Comparison of ENCODE assay signal across 8 cellular contexts in genomic region chr12:24948816-24949722, GRCh38. TPM values are rescaled to one million over a fixed set of nuclear protein-coding genes. Genes with fewer than 3 reads are reported as not detected.
DNase-seq lines count a peak whose midpoint lies in the region; ATAC-seq lines count a peak whose summit lies in the region.

BCAT1 (minus strand) TSS chr12:24949101; CDS start chr12:24948932, 169 bp downstream.

- no peaks in the 10 kb centered on the region for H3K27me3 ChIP-seq in HAP-1 (ENCODE audit: low read depth)
- peaks cover 0 to 8% of the 10 kb centered on the region in 2 donors for H3K27me3 ChIP-seq in naive thymus-derived CD4-positive, alpha-beta T cell (ENCODE audit: control insufficient read depth in 2 of 2, insufficient read depth in 2 of 2, low read length in 2 of 2)

- peaks cover 0 to 5% (median 0%) of the 10 kb centered on the region in 5 donors for H3K36me3 Mint-ChIP-seq in naive thymus-derived CD4-positive, alpha-beta T cell

- H3K4me1 ChIP-seq in HAP-1, result peaks cover 55% of the 10 kb centered on the region
- H3K4me1 ChIP-seq in naive thymus-derived CD4-positive, alpha-beta T cell (ENCODE audit: control insufficient read depth in 2 of 2, insufficient read depth in 2 of 2, low read length in 2 of 2), result peaks cover 8 to 14% of the 10 kb centered on the region in 2 donors

- peaks cover 14% of the 10 kb centered on the region for H3K36me3 ChIP-seq in HAP-1 (replicated peaks)
- no peaks in the 10 kb centered on the region for H3K36me3 ChIP-seq in naive thymus-derived CD4-positive, alpha-beta T cell (ENCODE audit: control insufficient read depth in 2 of 3, insufficient read depth in 3 of 3, low read length in 3 of 3)

- peaks cover 0 to 4% (median 0%) of the 10 kb centered on the region in 11 donors for H3K9me3 Mint-ChIP-seq in naive thymus-derived CD4-positive, alpha-beta T cell

- peak; percentile 31 for DNase-seq in GF-D8 (lab: John Stamatoyannopoulos, UW)
- DNase-seq in HAP-1 (ENCODE audit: low spot score in 2 of 2), result peak; percentile 58 to 88
- DNase-seq in NCI-H1694 treated with DMSO at 0.1 percent for 48 hours (lab: John Stamatoyannopoulos, UW), result peak; percentile 57
- peak; percentile 77 for DNase-seq in activated CD8-positive, alpha-beta memory T cell treated with anti-CD3 and anti-CD28 coated beads, Interleukin-2, amount 50 U/mL, for 48 hours
- peak; percentile 77 for DNase-seq in fibroblast of peridontal ligament (ENCODE audit: extremely low read depth)
- peak in 4 of 9 donors; percentile 7 to 62 (median 18) for DNase-seq in naive thymus-derived CD4-positive, alpha-beta T cell
- DNase-seq in NCI-H1092 treated with DMSO at 0.1 percent for 48 hours (lab: John Stamatoyannopoulos, UW), result no peak

- peak within 1 kb of the TSS in 5 of 9 donors; percentile 36 to 86 (median 62) for H3K27ac Mint-ChIP-seq in naive thymus-derived CD4-positive, alpha-beta T cell

- H3K4me3 Mint-ChIP-seq in naive thymus-derived CD4-positive, alpha-beta T cell, result peak within 1 kb of the TSS; percentile 82 to 94 (median 88)

- ATAC-seq in naive thymus-derived CD4-positive, alpha-beta T cell, result peak; percentile 72

- peaks cover 13 to 56% (median 27%) of the 10 kb centered on the region in 7 donors for H3K4me1 Mint-ChIP-seq in naive thymus-derived CD4-positive, alpha-beta T cell

- H3K27me3 Mint-ChIP-seq in naive thymus-derived CD4-positive, alpha-beta T cell, result peaks cover 21 to 68% (median 62%) of the 10 kb centered on the region in 5 donors

- H3K9me3 ChIP-seq in HAP-1, result no peaks in the 10 kb centered on the region
- H3K9me3 ChIP-seq in naive thymus-derived CD4-positive, alpha-beta T cell (ENCODE audit: control insufficient read depth in 2 of 3, low read length in 3 of 3), result no peaks in the 10 kb centered on the region

- intact Hi-C loops in naive thymus-derived CD4-positive, alpha-beta T cell (cut with micrococcal nuclease), result loop anchor here in 1 of 2 donors (1.0 kb wide), 1 partner anchor 110 kb away; no protein-coding TSS in a partner anchor

- POLR2A ChIA-PET in naive thymus-derived CD4-positive, alpha-beta T cell (lab: Charles Lee), result no interaction called here

- peak within 1 kb of the TSS; percentile 62 for H3K4me3 ChIP-seq in HAP-1
- H3K4me3 ChIP-seq in naive thymus-derived CD4-positive, alpha-beta T cell (ENCODE audit: low read length), result peak within 1 kb of the TSS; percentile 51

- CTCF ChIA-PET in naive thymus-derived CD4-positive, alpha-beta T cell (lab: Charles Lee), result no interaction called here

- in situ Hi-C loops in HAP-1 (cut with MboI; ENCODE audit: low sequenced_read_pairs), result no loop called here

- no peak within 1 kb of the TSS for H3K27ac ChIP-seq in naive thymus-derived CD4-positive, alpha-beta T cell (ENCODE audit: low read depth, low read length)
- H3K27ac ChIP-seq in temporal lobe (ENCODE audit: low read depth, low read length), result no peak within 1 kb of the TSS

RNA-seq across cellular contexts. Expression of gene BCAT1, which starts in this region (rescaled TPM):
- 10 to 100 TPM in 1 of 5 experiments, 1 to 10 TPM in 3, under 1 TPM in 1; 0.70 to 29.3 (median 1.9) TPM for total RNA-seq in naive thymus-derived CD4-positive, alpha-beta T cell
- under 1 TPM; 0.71 to 0.96 TPM for polyA plus RNA-seq in naive thymus-derived CD4-positive, alpha-beta T cell
- total RNA-seq in temporal lobe, result 32.2 TPM
